ENCODE assay signal across 1 cellular context in genomic region chr5:1239514-1240251, GRCh38.
TF ChIP-seq lines count a peak whose summit lies in the region.

No MANE protein-coding gene starts in this region.

TF ChIP-seq in H1, 55 proteins besides CTCF, POLR2A, EP300 and RAD21:
- TF ChIP-seq ASH2L (IDR thresholded peaks at IDR 0.05; ENCODE audit: low read length) (no peak), HDAC6 (IDR thresholded peaks at IDR 0.05; ENCODE audit: low read depth, low read length) (no peak), GTF2F1 (IDR thresholded peaks at IDR 0.05; ENCODE audit: borderline replicate concordance, low read depth, low read length) (no peak), BCL11A (IDR thresholded peaks at IDR 0.05; ENCODE audit: low read depth in 2 of 2, low read length in 2 of 2) (no peak), EGR1 (IDR thresholded peaks at IDR 0.05; ENCODE audit: borderline replicate concordance, low read depth, low read length) (no peak), EZH2 (IDR thresholded peaks at IDR 0.05; ENCODE audit: low read depth, low read length, severe bottlenecking) (no peak), POU5F1 (IDR thresholded peaks at IDR 0.05; ENCODE audit: low read depth, low read length) (no peak), KDM1A (IDR thresholded peaks at IDR 0.05; ENCODE audit: borderline replicate concordance, low read length) (no peak)
